In genomic region chr2:143209570-143210445, GRCh38 we compare ENCODE assay signal across 16 cellular contexts.
DNase-seq lines count a peak whose midpoint lies in the region; ATAC-seq and TF ChIP-seq lines count a peak whose summit lies in the region.
"Had no signal": no experiment of that assay in that cellular context is flagged by ENCODE, and none has a peak within 500 bp of the region (broad histone marks: within the 10 kb centered on the region; RNA-seq: fewer than 3 reads in every experiment).

No MANE protein-coding gene starts in this region.

- peak overlapping the region in 4 of 7 donors; percentile 5 to 26 (median 9) for H3K27ac Mint-ChIP-seq in CD14-positive monocyte
- H3K27ac Mint-ChIP-seq in IgD-negative memory B cell, result peak overlapping the region; percentile 52 to 55 (median 54)
- H3K27ac Mint-ChIP-seq in natural killer cell, result no peak overlapping the region
- H3K27ac Mint-ChIP-seq: H9 had no signal

- no peak for TF ChIP-seq CTCF in CD14-positive monocyte (IDR thresholded peaks at IDR 0.05)
- TF ChIP-seq CTCF in omental fat pad (IDR thresholded peaks at IDR 0.05), result no peak
- TF ChIP-seq CTCF in natural killer cell (IDR thresholded peaks at IDR 0.05), result no peak

- no peak overlapping the region for H3K4me3 Mint-ChIP-seq in CD14-positive monocyte
- no peak overlapping the region for H3K4me3 Mint-ChIP-seq in IgD-negative memory B cell
- H3K4me3 Mint-ChIP-seq in natural killer cell, result no peak overlapping the region
- H3K4me3 Mint-ChIP-seq: H9 had no signal

- H3K27me3 Mint-ChIP-seq in CD14-positive monocyte (ENCODE audit: low read depth in 3 of 3) (peaks cover 0 to 2% (median 0%) of the 10 kb centered on the region in 3 donors), IgD-negative memory B cell (no peaks in the 10 kb centered on the region), natural killer cell (ENCODE audit: low read depth in 2 of 2) (no peaks in the 10 kb centered on the region)

- DNase-seq in CD14-positive monocyte (ENCODE audit: low spot score) (no peak), medulla oblongata (ENCODE audit: extremely low spot score) (peak; percentile 6), omental fat pad (ENCODE audit: low spot score) (no peak), natural killer cell (no peak)
- DNase-seq: COR-L47, H9, Kasumi-1, NCI-H1417, NCI-H2029 treated with DMSO at 0.1 percent for 48 hours, NCI-H510A, NCI-H82 had no signal

- intact Hi-C loops in CD14-positive monocyte (cut with micrococcal nuclease) (loop anchor here in 1 of 2 donors (10.0 kb wide), 1 partner anchor 95 kb away; no protein-coding TSS in a partner anchor), natural killer cell (cut with micrococcal nuclease) (no loop called here)

- H3K36me3 Mint-ChIP-seq in CD14-positive monocyte, result peaks cover 40 to 61% of the 10 kb centered on the region in 2 donors
- peaks cover 7% of the 10 kb centered on the region for H3K36me3 Mint-ChIP-seq in IgD-negative memory B cell
- H3K36me3 Mint-ChIP-seq in natural killer cell, result peaks cover 6% of the 10 kb centered on the region

- H3K9me3 Mint-ChIP-seq in CD14-positive monocyte (no peaks in the 10 kb centered on the region), IgD-negative memory B cell (no peaks in the 10 kb centered on the region), natural killer cell (no peaks in the 10 kb centered on the region)
- H3K9me3 Mint-ChIP-seq: H9 had no signal

- H3K4me1 Mint-ChIP-seq in CD14-positive monocyte, result no peaks in the 10 kb centered on the region
- H3K4me1 Mint-ChIP-seq in IgD-negative memory B cell, result peaks cover 12 to 17% (median 12%) of the 10 kb centered on the region in 3 donors
- H3K4me1 Mint-ChIP-seq in natural killer cell, result peaks cover 18 to 33% of the 10 kb centered on the region in 2 donors
- H3K4me1 Mint-ChIP-seq: H9 had no signal

- ATAC-seq in omental fat pad (ENCODE audit: low FRiP score) (peak; percentile 59), natural killer cell (no peak), HG03280 (IDR thresholded peaks at IDR 0.05; ENCODE audit: unreplicated experiment) (no peak), GM18505 (IDR thresholded peaks at IDR 0.05; ENCODE audit: unreplicated experiment) (no peak)
- ATAC-seq: Panc1, Right ventricle myocardium inferior had no signal

- no peak for TF ChIP-seq POLR2A in GM18505 (IDR thresholded peaks at IDR 0.05; ENCODE audit: borderline replicate concordance, extremely low read depth, insufficient read depth, insufficient read length)

Comparison
In these comparisons a context has a peak if more than half of its experiments do, and no peak if none do; other contexts are left out.
1. H3K27ac Mint-ChIP-seq: peak in CD14-positive monocyte (4 of 7) and IgD-negative memory B cell (3 of 3); none in natural killer cell (0 of 2).